In the genomic region with DNA sequence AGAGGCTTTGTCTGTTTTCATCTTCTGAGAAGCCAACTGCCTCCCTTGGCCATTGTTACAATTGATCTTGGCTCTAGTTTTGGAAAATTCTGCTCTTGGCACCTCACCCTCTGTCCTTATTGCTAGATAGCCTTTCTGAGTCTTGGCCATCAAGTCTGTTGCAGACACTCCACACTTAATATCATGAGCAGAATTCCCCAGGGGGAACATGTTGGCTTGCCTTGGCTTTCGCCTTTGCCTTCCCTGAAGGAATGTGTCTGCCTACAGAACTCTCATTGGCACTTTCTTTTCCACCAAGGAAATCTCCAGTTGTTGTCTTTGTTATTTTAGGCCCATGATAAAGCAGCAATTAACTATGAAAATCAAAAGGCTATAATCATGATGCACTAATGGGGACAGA, we compare ENCODE assay signal across 19 cellular contexts. TPM values are rescaled to one million over a fixed set of nuclear protein-coding genes. Genes with fewer than 3 reads are reported as not detected.
DNase-seq lines count a peak whose midpoint lies in the region; ATAC-seq and TF ChIP-seq lines count a peak whose summit lies in the region.
"Had no signal": no experiment of that assay in that cellular context is flagged by ENCODE, and none has a peak within 500 bp of the region (broad histone marks: within the 10 kb centered on the region; RNA-seq: fewer than 3 reads in every experiment).

No MANE protein-coding gene starts in this region.

- TF ChIP-seq CTCF in AG04450 (IDR thresholded peaks at IDR 0.05; ENCODE audit: low read depth, low read length) (no peak), HFFc6 (IDR thresholded peaks at IDR 0.05) (no peak), chondrocyte (IDR thresholded peaks at IDR 0.05) (no peak), omental fat pad (IDR thresholded peaks at IDR 0.05) (no peak)

- H3K27ac Mint-ChIP-seq in HFFc6 = peak overlapping the region; percentile 78
- H3K27ac Mint-ChIP-seq in chondrocyte (ENCODE audit: unreplicated experiment) = peak overlapping the region; percentile 66
- H3K27ac Mint-ChIP-seq: activated CD8-positive, alpha-beta memory T cell treated with anti-CD3 and anti-CD28 coated beads, Interleukin-2, amount 10 ng/mL, durations not matched to agents 7 days and 5 days; dendritic cell treated with granulocyte-macrophage colony-stimulating factor and Interleukin-4, amounts not matched to agents 40 ng/mL and 50 ng/mL, for 4 days had no signal

- POLR2A ChIA-PET in AG04450 (lab: Yijun Ruan, JAX) = interaction anchor here (0.7 to 1.0 kb wide), 4 partner anchors 20 to 50 kb away, joined by 3 to 5 read pairs (median 4); no protein-coding TSS in a partner anchor

- H3K36me3 Mint-ChIP-seq in HFFc6 (ENCODE audit: low read depth) (peaks cover 29% of the 10 kb centered on the region), chondrocyte (ENCODE audit: low read depth) (peaks cover 15% of the 10 kb centered on the region)

- H3K4me3 Mint-ChIP-seq in HFFc6 (no peak overlapping the region), chondrocyte (ENCODE audit: unreplicated experiment) (no peak overlapping the region)
- H3K4me3 Mint-ChIP-seq: activated CD8-positive, alpha-beta memory T cell treated with anti-CD3 and anti-CD28 coated beads, Interleukin-2, amount 10 ng/mL, durations not matched to agents 7 days and 5 days; dendritic cell treated with granulocyte-macrophage colony-stimulating factor and Interleukin-4, amounts not matched to agents 40 ng/mL and 50 ng/mL, for 4 days had no signal

- ATAC-seq in GM18502 (IDR thresholded peaks at IDR 0.05; ENCODE audit: poor library complexity, unreplicated experiment) = no peak
- ATAC-seq in omental fat pad (ENCODE audit: low FRiP score) = no peak
- no peak for ATAC-seq in HG02884 (IDR thresholded peaks at IDR 0.05; ENCODE audit: unreplicated experiment)
- ATAC-seq: activated CD4-positive, CD25-positive, alpha-beta regulatory T cell treated with anti-CD3 and anti-CD28 coated beads, Interleukin-2, amount 50 U/mL, for 24 hours; activated CD8-positive, alpha-beta memory T cell treated with anti-CD3 and anti-CD28 coated beads, Interleukin-2, amount 10 ng/mL, durations not matched to agents 7 days and 5 days had no signal

- peak overlapping the region; percentile 53 for H3K27ac ChIP-seq in AG04450 (ENCODE audit: low read depth, low read length)
- H3K27ac ChIP-seq: right lobe of liver had no signal

- H3K9me3 ChIP-seq in AG04450 (ENCODE audit: control insufficient read depth, insufficient read depth, low read length) = no peaks in the 10 kb centered on the region
- H3K9me3 ChIP-seq: right lobe of liver had no signal

- no peaks in the 10 kb centered on the region for H3K9me3 Mint-ChIP-seq in HFFc6
- H3K9me3 Mint-ChIP-seq in chondrocyte (ENCODE audit: low read depth) = no peaks in the 10 kb centered on the region
- H3K9me3 Mint-ChIP-seq: dendritic cell treated with granulocyte-macrophage colony-stimulating factor and Interleukin-4, amounts not matched to agents 40 ng/mL and 50 ng/mL, for 4 days had no signal

- no peaks in the 10 kb centered on the region for H3K27me3 ChIP-seq in AG04450 (ENCODE audit: control insufficient read depth, insufficient read depth, low read length)
- H3K27me3 ChIP-seq: right lobe of liver had no signal

- CTCF ChIA-PET in AG04450 (lab: Charles Lee) = interaction anchor here (0.6 to 1.5 kb wide), 3 partner anchors 20 to 396 kb away, joined by 3 read pairs; no protein-coding TSS in a partner anchor

- H3K27me3 Mint-ChIP-seq in HFFc6 (ENCODE audit: insufficient read depth) (peaks cover 1% of the 10 kb centered on the region; the same call in 1 of the 2 replicates), chondrocyte (ENCODE audit: low read depth) (no peaks in the 10 kb centered on the region)
- H3K27me3 Mint-ChIP-seq: activated CD8-positive, alpha-beta memory T cell treated with anti-CD3 and anti-CD28 coated beads, Interleukin-2, amount 10 ng/mL, durations not matched to agents 7 days and 5 days; dendritic cell treated with granulocyte-macrophage colony-stimulating factor and Interleukin-4, amounts not matched to agents 40 ng/mL and 50 ng/mL, for 4 days had no signal

- DNase-seq in AG04450 (ENCODE audit: low read depth, low spot score) (no peak), HFFc6 (no peak), chondrocyte (ENCODE audit: low spot score) (no peak), myocyte (ENCODE audit: low read depth) (peak; percentile 45), NCI-H2107 (lab: John Stamatoyannopoulos, UW) (no peak), omental fat pad (ENCODE audit: low spot score) (no peak)
- DNase-seq: activated CD8-positive, alpha-beta memory T cell treated with anti-CD3 and anti-CD28 coated beads, Interleukin-2, amount 10 ng/mL, durations not matched to agents 7 days and 5 days; activated effector memory CD4-positive, alpha-beta T cell treated with Interleukin-2 at 50 U/mL for 16 hours; AML-193; GF-D8; hypothalamus; NCI-H1436 treated with DMSO at 0.1 percent for 48 hours; right lobe of liver; SIG-M5; stimulated activated CD4-positive, alpha-beta T cell treated with anti-CD3 and anti-CD28 coated beads, Interleukin-2, amount 100 ng/mL, for 48 hours had no signal

- H3K4me1 Mint-ChIP-seq in HFFc6 (ENCODE audit: low read depth) = peaks cover 34% of the 10 kb centered on the region
- peaks cover 67% of the 10 kb centered on the region for H3K4me1 Mint-ChIP-seq in chondrocyte (ENCODE audit: low read depth)

- H3K4me3 ChIP-seq in AG04450 (ENCODE audit: low read depth, low read length) = no peak overlapping the region
- H3K4me3 ChIP-seq: right lobe of liver had no signal

RNA-seq across cellular contexts. Expression of gene LDLRAP1, which starts 42.7 kb away (rescaled TPM):
- 12.4 and 12.6 TPM in 2 replicates for polyA plus RNA-seq in AG04450 (2011; rRNA removed)
- polyA minus RNA-seq in AG04450 (2011; rRNA and poly(A)+ RNA removed) = 11.1 and 12.7 TPM in 2 replicates
- 10 to 100 TPM; 10.4 to 14.1 (median 12.7) TPM for total RNA-seq in HFFc6 (2021; fragmentation: NEBNext Ultra II Directional; extraction: Animal tissue kit (Norgen Biotek cat#: 25700))
- total RNA-seq in chondrocyte (20.7 to 23.5 TPM (median 23.5 TPM) in 3 replicates), myocyte (10.7 and 13.8 TPM in 2 replicates), omental fat pad (10 to 100 TPM in 3 of 4 donors, 1 to 10 TPM in 1; 7.1 to 18.7 (median 15.8) TPM)
- 23.6 TPM for polyA plus RNA-seq in myocyte (2012)
